In the genomic region with DNA sequence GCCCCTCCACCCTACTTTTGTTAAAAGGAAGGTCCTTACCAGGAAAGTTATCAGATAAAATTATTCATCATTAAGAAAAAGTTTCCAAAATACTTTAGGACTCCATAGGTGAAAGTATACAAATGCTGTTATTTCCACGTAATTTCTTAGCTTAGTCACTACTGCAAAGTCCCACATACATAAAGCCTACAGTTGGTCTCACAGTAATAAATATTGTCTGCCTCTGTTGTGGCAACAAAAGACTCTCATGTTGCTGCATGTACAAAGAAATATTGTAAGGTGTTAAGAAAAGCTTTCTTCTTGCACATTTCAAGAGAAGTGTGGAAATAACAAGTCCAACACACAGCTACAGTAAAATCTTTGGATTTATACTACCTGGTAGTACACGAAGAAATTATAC, we compare ENCODE assay signal across 23 cellular contexts.
DNase-seq lines count a peak whose midpoint lies in the region; ATAC-seq and TF ChIP-seq lines count a peak whose summit lies in the region.
"Had no signal": no experiment of that assay in that cellular context is flagged by ENCODE, and none has a peak within 500 bp of the region (broad histone marks: within the 10 kb centered on the region; RNA-seq: fewer than 3 reads in every experiment).

No MANE protein-coding gene starts in this region.

- no peak overlapping the region for H2AFZ ChIP-seq in GM23248
- H2AFZ ChIP-seq in HCT116 (ENCODE audit: low read depth, low read length, poor library complexity, severe bottlenecking): no peak overlapping the region
- no peak overlapping the region for H2AFZ ChIP-seq in hepatocyte

- H3K4me3 ChIP-seq in GM23248 (no peak overlapping the region), HCT116 (replicated peaks in 1 of 2; ENCODE audit: low read depth in 1 of 2, low read length in 2 of 2) (no peak overlapping the region), hepatocyte (no peak overlapping the region)
- H3K4me3 ChIP-seq: A549, MG63 had no signal

- TF ChIP-seq CTCF in HCT116 (IDR thresholded peaks at IDR 0.05 in 2 of 3, conservative IDR thresholded peaks at IDR 0.05 in 1 of 3; ENCODE audit: borderline replicate concordance in 1 of 3, insufficient read depth in 1 of 3, low read depth in 2 of 3, low read length in 2 of 3) (no peak), WTC11 (IDR thresholded peaks at IDR 0.05) (no peak), hepatocyte (IDR thresholded peaks at IDR 0.05; ENCODE audit: poor library complexity) (no peak), type B pancreatic cell (conservative IDR thresholded peaks at IDR 0.05) (no peak)

- intact Hi-C loops in HCT116 (cut with micrococcal nuclease): no loop called here

- no peak for ATAC-seq in HCT116
- no peak for ATAC-seq in WTC11
- no peak for ATAC-seq in HG02885 (IDR thresholded peaks at IDR 0.05; ENCODE audit: poor library complexity, unreplicated experiment)
- ATAC-seq: A549, T-cell had no signal

- H3K36me3 Mint-ChIP-seq in WTC11: no peaks in the 10 kb centered on the region
- no peaks in the 10 kb centered on the region for H3K36me3 Mint-ChIP-seq in type B pancreatic cell
- H3K36me3 Mint-ChIP-seq: CD4-positive, alpha-beta memory T cell; T-cell had no signal

- H3K9me2 ChIP-seq in GM23248 (ENCODE audit: insufficient read depth): no peaks in the 10 kb centered on the region
- no peaks in the 10 kb centered on the region for H3K9me2 ChIP-seq in HCT116 (ENCODE audit: insufficient read depth)
- H3K9me2 ChIP-seq in hepatocyte (replicated peaks; ENCODE audit: insufficient read depth): no peaks in the 10 kb centered on the region

- no peak for DNase-seq in GM23248
- no peak for DNase-seq in HCT116 (ENCODE audit: low read depth, low spot score)
- DNase-seq in WTC11 (ENCODE audit: low spot score): no peak
- no peak for DNase-seq in hepatocyte (ENCODE audit: low spot score)
- no peak for DNase-seq in stimulated activated CD8-positive, alpha-beta memory T cell treated with anti-CD3 and anti-CD28 coated beads, Interleukin-4, amount 100 ng/mL, for 48 hours
- DNase-seq in type B pancreatic cell (ENCODE audit: extremely low spot score, unreplicated experiment): no peak
- DNase-seq in activated CD4-positive, CD25-positive, alpha-beta regulatory T cell treated with anti-CD3 and anti-CD28 coated beads, Interleukin-2, amount 50 U/mL, for 72 hours: no peak
- DNase-seq: C1 segment of cervical spinal cord; CD4-positive, alpha-beta memory T cell; COR-L47; DMS53; H7; MG63; NCI-H1105 treated with DMSO at 0.1 percent for 48 hours; NCI-H2029 treated with DMSO at 0.1 percent for 48 hours; NCI-H226; NCI-H510A; SHP77; T-cell had no signal

- H3K4me1 ChIP-seq in GM23248 (ENCODE audit: insufficient read depth) (peaks cover 87% of the 10 kb centered on the region), HCT116 (ENCODE audit: control insufficient read depth in 1 of 2, insufficient read depth in 2 of 2, low read length in 2 of 2) (peaks cover 83 to 85% of the 10 kb centered on the region in 2 experiments), hepatocyte (ENCODE audit: insufficient read depth) (peaks cover 31% of the 10 kb centered on the region)

- WGBS in GM23248 (ENCODE audit: low coverage in 1 of 2, low lambda C conversion rate in 2 of 2, missing lambda C conversion rate in 2 of 2), 2 experiments: 94 to 98% methylated on average over 2 of the region's 2 CpGs
- 86% methylated on average over 2 of the region's 2 CpGs for WGBS in hepatocyte (ENCODE audit: low lambda C conversion rate, missing lambda C conversion rate)

- no peaks in the 10 kb centered on the region for H3K27me3 ChIP-seq in GM23248 (replicated peaks; ENCODE audit: insufficient read depth)
- no peaks in the 10 kb centered on the region for H3K27me3 ChIP-seq in HCT116 (ENCODE audit: insufficient read depth, low read length)
- no peaks in the 10 kb centered on the region for H3K27me3 ChIP-seq in hepatocyte
- H3K27me3 ChIP-seq: MG63 had no signal

- POLR2A ChIA-PET in HCT116 (lab: Charles Lee) (interaction anchor here (1.4 to 2.0 kb wide), 3 partner anchors 10 to 18 kb away, joined by 4 to 8 read pairs (median 7); no protein-coding TSS in a partner anchor), WTC11 (lab: Charles Lee) (no interaction called here)

- peaks cover 100% of the 10 kb centered on the region for H3K79me2 ChIP-seq in GM23248 (ENCODE audit: insufficient read depth)
- H3K79me2 ChIP-seq in HCT116 (ENCODE audit: insufficient read depth, low read length): peaks cover 85% of the 10 kb centered on the region
- peaks cover 74% of the 10 kb centered on the region for H3K79me2 ChIP-seq in hepatocyte

- H3K9me3 ChIP-seq in GM23248 (ENCODE audit: low read depth): no peaks in the 10 kb centered on the region
- no peaks in the 10 kb centered on the region for H3K9me3 ChIP-seq in HCT116 (ENCODE audit: control insufficient read depth in 1 of 2, insufficient read depth in 1 of 2, low read depth in 1 of 2, low read length in 2 of 2)
- H3K9me3 ChIP-seq in hepatocyte (ENCODE audit: low read depth): no peaks in the 10 kb centered on the region
- H3K9me3 ChIP-seq: A549, MG63 had no signal

- RAD21 ChIA-PET in HCT116 (lab: Charles Lee; ENCODE audit: low non-redundant PET in 1 of 2, low total read pairs in 2 of 2, uncharacterized antibody in 2 of 2, unreplicated experiment in 2 of 2): no interaction called here

- no TSS peak for BruUV-seq in HCT116 (replicated peaks; lab: Mats Ljungman, UMichigan)

- CTCF ChIA-PET in HCT116 (lab: Charles Lee) (interaction anchor here (0.8 kb wide), 1 partner anchor 46 kb away, joined by 3 read pairs; no protein-coding TSS in a partner anchor), WTC11 (lab: Charles Lee) (interaction anchor here (1.1 to 1.9 kb wide), 6 partner anchors 13 to 107 kb away, joined by 3 to 11 read pairs (median 4); no protein-coding TSS in a partner anchor)

- 0 out of 2 replicates have a peak, but pooled peaks cover 3% of the 10 kb centered on the region for H4K20me1 ChIP-seq in GM23248 (ENCODE audit: insufficient read depth)
- no peaks in the 10 kb centered on the region for H4K20me1 ChIP-seq in HCT116 (ENCODE audit: insufficient read depth)
- no peaks in the 10 kb centered on the region for H4K20me1 ChIP-seq in hepatocyte (ENCODE audit: insufficient read depth, poor library complexity, severe bottlenecking)

- no peaks in the 10 kb centered on the region for H3K36me3 ChIP-seq in GM23248 (ENCODE audit: low read depth)
- H3K36me3 ChIP-seq in HCT116 (ENCODE audit: control insufficient read depth in 1 of 2, insufficient read depth in 2 of 2, low read length in 2 of 2): no peaks in the 10 kb centered on the region
- no peaks in the 10 kb centered on the region for H3K36me3 ChIP-seq in hepatocyte (replicated peaks; ENCODE audit: insufficient read depth, low read depth)
- H3K36me3 ChIP-seq: MG63 had no signal

- H3K27me3 Mint-ChIP-seq in WTC11 (ENCODE audit: low read depth) (no peaks in the 10 kb centered on the region), type B pancreatic cell (no peaks in the 10 kb centered on the region)

- H3K4me3 Mint-ChIP-seq in WTC11 (no peak overlapping the region), type B pancreatic cell (no peak overlapping the region)
- H3K4me3 Mint-ChIP-seq: CD4-positive, alpha-beta memory T cell; T-cell had no signal

- no peak overlapping the region for H3K4me2 ChIP-seq in GM23248 (ENCODE audit: unreplicated experiment)
- H3K4me2 ChIP-seq in HCT116 (ENCODE audit: low read length): peak overlapping the region; percentile 24; the same call in 1 of the 2 replicates
- no peak overlapping the region for H3K4me2 ChIP-seq in hepatocyte
- H3K4me2 ChIP-seq: A549 had no signal

- H3K9ac ChIP-seq in GM23248 (no peak overlapping the region), HCT116 (ENCODE audit: low read length) (peak overlapping the region; percentile 12; the same call in 1 of the 2 replicates)

- no peaks in the 10 kb centered on the region for H3K9me3 Mint-ChIP-seq in WTC11
- H3K9me3 Mint-ChIP-seq in type B pancreatic cell: no peaks in the 10 kb centered on the region
- H3K9me3 Mint-ChIP-seq: CD4-positive, alpha-beta memory T cell; T-cell had no signal

- H3K4me1 Mint-ChIP-seq in WTC11 (peaks cover 73% of the 10 kb centered on the region), type B pancreatic cell (ENCODE audit: unreplicated experiment) (peaks cover 33% of the 10 kb centered on the region)
- H3K4me1 Mint-ChIP-seq: CD4-positive, alpha-beta memory T cell had no signal

- H3K27ac Mint-ChIP-seq in WTC11 (peak overlapping the region; percentile 36), type B pancreatic cell (no peak overlapping the region)
- H3K27ac Mint-ChIP-seq: CD4-positive, alpha-beta memory T cell; T-cell had no signal

- H3K27ac ChIP-seq in GM23248: peak overlapping the region; percentile 9; the same call in 1 of the 2 replicates
- peak overlapping the region; percentile 16; the same call in 1 of the 2 replicates for H3K27ac ChIP-seq in HCT116 (ENCODE audit: low read depth, low read length)
- H3K27ac ChIP-seq in hepatocyte: peak overlapping the region; percentile 5
- H3K27ac ChIP-seq: A549, HL-60, RWPE1 had no signal

- in situ Hi-C loops in GM23248 (cut with MboI): no loop called here

- TF ChIP-seq POLR2A in HCT116 (IDR thresholded peaks at IDR 0.05; ENCODE audit: borderline replicate concordance, extremely low read depth, insufficient read depth, insufficient read length): no peak

- peaks cover 64% of the 10 kb centered on the region for H3F3A ChIP-seq in GM23248 (ENCODE audit: insufficient read depth)

- no peak for TF ChIP-seq RAD21 in HCT116 (IDR thresholded peaks at IDR 0.05; ENCODE audit: low read depth)

TF ChIP-seq in HCT116, 20 proteins besides CTCF, POLR2A, EP300 and RAD21 (continues in another document):
- TF ChIP-seq POLR2AphosphoS5 (IDR thresholded peaks at IDR 0.05; ENCODE audit: low read depth, low read length) (no peak), ZNF274 (IDR thresholded peaks at IDR 0.05; ENCODE audit: low read depth, low read length) (no peak), EZH2 (IDR thresholded peaks at IDR 0.05) (no peak), YY1 (IDR thresholded peaks at IDR 0.05; ENCODE audit: extremely low read depth, insufficient replicate concordance, low read depth, low read length) (no peak), EZH2phosphoT487 (IDR thresholded peaks at IDR 0.05; ENCODE audit: borderline replicate concordance) (no peak), CBX3 (IDR thresholded peaks at IDR 0.05; ENCODE audit: low read depth) (no peak)

TF ChIP-seq in WTC11, 78 proteins besides CTCF, POLR2A, EP300 and RAD21 (continues in another document):
- no peak for TF ChIP-seq CREM (CRISPR knock-in tag; IDR thresholded peaks at IDR 0.05)
- TF ChIP-seq FOXJ3 (CRISPR knock-in tag; IDR thresholded peaks at IDR 0.05; ENCODE audit: borderline replicate concordance): no peak
- TF ChIP-seq ZBTB21 (CRISPR knock-in tag; IDR thresholded peaks at IDR 0.05; ENCODE audit: borderline replicate concordance): no peak
